ENCODE assay signal across 1 cellular context in the genomic region with DNA sequence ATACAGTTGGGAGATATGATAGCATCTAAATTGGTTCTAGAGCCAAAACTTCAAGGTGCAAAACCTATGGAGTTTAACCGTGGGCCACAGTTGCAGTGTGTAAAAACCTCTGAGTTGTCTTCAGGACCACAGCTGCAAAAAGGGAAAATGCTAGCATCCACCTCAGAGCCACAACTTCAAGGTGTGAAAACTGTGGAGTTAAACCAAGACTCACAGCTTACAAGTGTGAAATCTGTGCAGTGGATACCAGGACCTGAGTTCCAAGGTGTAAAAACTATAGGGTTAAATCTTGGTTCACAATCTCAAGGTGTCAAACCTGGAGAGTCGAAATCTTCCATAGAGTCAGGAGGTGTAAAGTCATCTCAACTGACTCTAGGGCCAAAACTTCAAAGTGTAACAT.
TF ChIP-seq lines count a peak whose summit lies in the region.

No MANE protein-coding gene starts in this region.

TF ChIP-seq in K562, 482 proteins besides CTCF, POLR2A, EP300 and RAD21:
- TF ChIP-seq, protein P1, sequence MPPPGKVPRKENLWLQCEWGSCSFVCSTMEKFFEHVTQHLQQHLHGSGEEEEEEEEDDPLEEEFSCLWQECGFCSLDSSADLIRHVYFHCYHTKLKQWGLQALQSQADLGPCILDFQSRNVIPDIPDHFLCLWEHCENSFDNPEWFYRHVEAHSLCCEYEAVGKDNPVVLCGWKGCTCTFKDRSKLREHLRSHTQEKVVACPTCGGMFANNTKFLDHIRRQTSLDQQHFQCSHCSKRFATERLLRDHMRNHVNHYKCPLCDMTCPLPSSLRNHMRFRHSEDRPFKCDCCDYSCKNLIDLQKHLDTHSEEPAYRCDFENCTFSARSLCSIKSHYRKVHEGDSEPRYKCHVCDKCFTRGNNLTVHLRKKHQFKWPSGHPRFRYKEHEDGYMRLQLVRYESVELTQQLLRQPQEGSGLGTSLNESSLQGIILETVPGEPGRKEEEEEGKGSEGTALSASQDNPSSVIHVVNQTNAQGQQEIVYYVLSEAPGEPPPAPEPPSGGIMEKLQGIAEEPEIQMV (tag; conservative IDR thresholded peaks at IDR 0.05; ENCODE audit: low read depth) = 0 out of 2 replicates have a peak, but pooled peaks have one; percentile 48
- TF ChIP-seq POLR2AphosphoS5 (IDR thresholded peaks at IDR 0.05; ENCODE audit: control insufficient read depth, insufficient read depth, low read depth, low read length) = no peak
